22 cellular contexts compared by ENCODE assay signal in the genomic region with DNA sequence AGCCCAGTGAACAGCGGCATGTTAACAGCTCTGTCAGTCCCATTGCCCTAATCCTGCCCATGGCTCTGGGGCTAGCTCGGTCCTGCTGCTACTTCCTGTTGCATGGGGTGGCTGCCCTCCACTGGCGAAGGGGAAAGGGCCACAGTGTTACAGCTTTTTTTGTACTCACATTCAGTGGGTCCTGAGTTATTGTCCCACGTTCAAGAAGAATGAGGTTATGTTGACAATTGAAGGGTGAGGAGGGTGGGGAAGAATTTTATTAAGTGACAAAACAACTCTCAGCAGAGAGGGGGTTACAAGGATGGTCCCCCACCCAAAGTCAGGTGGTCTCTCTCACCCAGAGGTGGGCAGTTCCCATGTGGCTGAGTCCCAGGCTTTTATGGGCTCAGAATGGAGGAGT. TPM values are rescaled to one million over a fixed set of nuclear protein-coding genes. Genes with fewer than 3 reads are reported as not detected.
A peak's percentile ranks its signal among the peaks of the same experiment; 100 is the strongest.
DNase-seq lines count a peak whose midpoint lies in the region; ATAC-seq, FAIRE-seq and TF ChIP-seq lines count a peak whose summit lies in the region.
"Had no signal": no experiment of that assay in that cellular context is flagged by ENCODE, and none has a peak within 500 bp of the region (broad histone marks: within the 10 kb centered on the region; RNA-seq: fewer than 3 reads in every experiment).

No MANE protein-coding gene starts in this region.

- H3K4me3 ChIP-seq in HUES64 (ENCODE audit: low read length) (peak overlapping the region; percentile 16; the same call in 1 of the 2 replicates), GM12878 (no peak overlapping the region)
- H3K4me3 ChIP-seq: GM23248 had no signal

- intact Hi-C loops in GM12878 (cut with micrococcal nuclease; ENCODE audit: unreplicated experiment) = loop anchor here (5.0 kb wide), 1 partner anchor 272 kb away; no protein-coding TSS in a partner anchor

- SMC1A ChIA-PET in GM12878 (lab: Charles Lee; ENCODE audit: uncharacterized antibody, unreplicated experiment) = interaction anchor here (0.9 kb wide), 1 partner anchor 123 kb away, joined by 3 read pairs; no protein-coding TSS in a partner anchor

- H3K27me3 ChIP-seq in HUES64 (ENCODE audit: insufficient read depth, low read length) (no peaks in the 10 kb centered on the region), GM12878 (replicated peaks in 1 of 2; ENCODE audit: control insufficient read depth in 2 of 2, insufficient read depth in 2 of 2, low read length in 1 of 2) (no peaks in the 10 kb centered on the region)
- H3K27me3 ChIP-seq: BLaER1 treated with 17β-estradiol and CSF1 and Interleukin-3, amounts not matched to agents 10 nM and 100 nM had no signal

- H3K79me2 ChIP-seq in GM12878 (ENCODE audit: control insufficient read depth, insufficient read depth, low read length) = peaks cover 2% of the 10 kb centered on the region

- no peak overlapping the region for H3K9ac ChIP-seq in HUES64 (ENCODE audit: low read depth, low read length)
- H3K9ac ChIP-seq in GM12878 (ENCODE audit: control insufficient read depth, insufficient read depth, low read length) = no peak overlapping the region
- H3K9ac ChIP-seq: BLaER1 treated with 17β-estradiol and CSF1 and Interleukin-3, amounts not matched to agents 10 nM and 100 nM; GM23248 had no signal

- no peak overlapping the region for H3K4me2 ChIP-seq in GM12878 (ENCODE audit: control insufficient read depth, insufficient read depth)
- H3K4me2 ChIP-seq: BLaER1 treated with 17β-estradiol and CSF1 and Interleukin-3, amounts not matched to agents 10 nM and 100 nM had no signal

- H3K27ac ChIP-seq in HUES64 (ENCODE audit: low read depth, low read length) = no peak overlapping the region
- no peak overlapping the region for H3K27ac ChIP-seq in GM12878 (ENCODE audit: control insufficient read depth, insufficient read depth)
- H3K27ac ChIP-seq: 22Rv1; BLaER1 treated with 17β-estradiol and CSF1 and Interleukin-3, amounts not matched to agents 10 nM and 100 nM; GM23248 had no signal

- WGBS in HUES64 = 93% methylated on average over 4 of the region's 4 CpGs
- 51% methylated on average over 4 of the region's 4 CpGs for WGBS in GM12878 (ENCODE audit: insufficient coverage, insufficient replicate concordance, low lambda C conversion rate, missing lambda C conversion rate)

- TF ChIP-seq POLR2A in GM12878 (IDR thresholded peaks at IDR 0.05; ENCODE audit: low read depth, low read length) = no peak

- in situ Hi-C loops in GM12878 (cut with MboI) = loop anchor here (10.0 kb wide), 3 partner anchors 104 to 404 kb away; no protein-coding TSS in a partner anchor

- ATAC-seq in GM12878 = no peak
- no peak for ATAC-seq in GM21619 (IDR thresholded peaks at IDR 0.05; ENCODE audit: unreplicated experiment)
- ATAC-seq: CD8-positive, alpha-beta T cell; HCT116; HepG2 had no signal

- peaks cover 10% of the 10 kb centered on the region for H3K4me1 ChIP-seq in HUES64 (ENCODE audit: insufficient read depth, low read length)
- H3K4me1 ChIP-seq in GM12878 (ENCODE audit: control insufficient read depth, insufficient read depth, low read length) = peaks cover 9% of the 10 kb centered on the region; the same call in 1 of the 2 replicates

- FAIRE-seq in GM12878 (lab: Jason Lieb, UNC) = no peak
- FAIRE-seq: HepG2, HTR-8/SVneo had no signal

- RAD21 ChIA-PET in GM12878 (lab: Charles Lee; ENCODE audit: unreplicated experiment) = no interaction called here

- TF ChIP-seq EP300 in GM12878 (IDR thresholded peaks at IDR 0.05; ENCODE audit: borderline replicate concordance in 1 of 2, control insufficient read depth in 1 of 2, low read depth in 2 of 2, low read length in 2 of 2) = no peak

- TF ChIP-seq RAD21 in GM12878 (IDR thresholded peaks at IDR 0.05; ENCODE audit: insufficient read depth, low read depth, low read length) = no peak

- CTCF ChIA-PET in GM12878 (lab: Yijun Ruan, JAX) = interaction anchor here (1.0 to 8.3 kb wide), 3 partner anchors 12 to 123 kb away, joined by 3 to 146 read pairs (median 6); no protein-coding TSS in a partner anchor

- H2AFZ ChIP-seq in GM12878 (ENCODE audit: control insufficient read depth, low read depth, low read length) = no peak overlapping the region
- H2AFZ ChIP-seq: GM23248 had no signal

- DNase-seq in DMS53 (lab: John Stamatoyannopoulos, UW) = peak; percentile 23
- DNase-seq in DMS53 treated with DMSO at 0.1 percent for 48 hours (lab: John Stamatoyannopoulos, UW; ENCODE audit: unreplicated experiment) = no peak
- DNase-seq in GM12878 (ENCODE audit: low read depth, low spot score) = no peak
- no peak for DNase-seq in 8988T
- DNase-seq in NCI-H446 treated with DMSO at 0.1 percent for 48 hours (lab: John Stamatoyannopoulos, UW) = no peak
- DNase-seq: Calu3; CD8-positive, alpha-beta T cell; GDM1; GM23248; H7; KG1 had no signal

- no peak for TF ChIP-seq CTCF in GM12878 (IDR thresholded peaks at IDR 0.05 in 2 of 3, conservative IDR thresholded peaks at IDR 0.05 in 1 of 3; ENCODE audit: control insufficient read depth in 2 of 3, extremely low read depth in 1 of 3, insufficient read depth in 1 of 3, low read depth in 3 of 3, low read length in 3 of 3)

- BruUV-seq in GM12878 (replicated peaks; lab: Mats Ljungman, UMichigan) = no TSS peak

- peaks cover 32% of the 10 kb centered on the region for H3K9me3 ChIP-seq in HUES64 (ENCODE audit: insufficient read depth, low read depth, low read length)
- H3K9me3 ChIP-seq in GM12878 (replicated peaks; ENCODE audit: control insufficient read depth, insufficient read depth, low read length) = peaks cover 13% of the 10 kb centered on the region; the same call in 2 of the 3 replicates

- POLR2A ChIA-PET in GM12878 (lab: Charles Lee) = no interaction called here

- no peaks in the 10 kb centered on the region for H4K20me1 ChIP-seq in GM12878 (ENCODE audit: control insufficient read depth, insufficient read depth)
- H4K20me1 ChIP-seq: BLaER1 treated with 17β-estradiol and CSF1 and Interleukin-3, amounts not matched to agents 10 nM and 100 nM had no signal

- H3K36me3 ChIP-seq in HUES64 (ENCODE audit: insufficient read depth, low read length) = no peaks in the 10 kb centered on the region
- no peaks in the 10 kb centered on the region for H3K36me3 ChIP-seq in GM12878 (ENCODE audit: control insufficient read depth in 2 of 2, insufficient read depth in 2 of 2, low read length in 1 of 2)

RNA-seq across cellular contexts. Expression of gene MS4A7, which starts 17.7 kb away (rescaled TPM):
- not detected for polyA plus RNA-seq in HUES64 (2013, experiment 1 of 2)
- polyA plus RNA-seq in HUES64 (2013, experiment 2 of 2) = not detected
- 56.7 and 58.7 TPM in 2 replicates for total RNA-seq in GM12878 (2013; cell fraction: nucleolus; rRNA removed)
- total RNA-seq in GM12878 (2014; rRNA removed) (2.2 and 2.9 TPM in 2 replicates), GM12878 (2014; rRNA removed; fragmentation: Illumina TruSeq; extraction: Trizol) (3.8 and 4.0 TPM in 2 replicates), GM12878 (2021) (2.3 and 3.3 TPM in 2 replicates)
- 4.2 TPM for polyA plus RNA-seq in GM12878 (2011; ENCODE audit: low read depth)
- polyA plus RNA-seq in GM12878 (2011; rRNA removed) (9.6 and 11.1 TPM in 2 replicates), GM12878 (2014; fragmentation: Illumina TruSeq; extraction: Trizol) (3.7 and 4.2 TPM in 2 replicates), GM12878 (2014; fragmentation: Nextera tagmentation; extraction: Ambion mirVana) (10 to 100 TPM in 1 of 2 experiments, 1 to 10 TPM in 1; 7.2 to 17.0 TPM), GM12878 (2014; rRNA removed) (3.9 and 4.6 TPM in 2 replicates), GM12878 (2016; fragmentation: Nextera tagmentation; extraction: Ambion mirVana) (1 to 10 TPM; 1.7 to 1.8 TPM)
- polyA plus RNA-seq in GM12878 (2011; cell fraction: cytosol; rRNA removed) = 5.5 and 6.1 TPM in 2 replicates
- polyA plus RNA-seq in GM12878 (2011; cell fraction: nucleus; rRNA removed) = 7.6 and 7.8 TPM in 2 replicates
- 3.9 and 7.1 TPM in 2 replicates for polyA plus RNA-seq in GM12878 (2012)
- polyA minus RNA-seq in GM12878 (2011; rRNA and poly(A)+ RNA removed) = 8.6 and 12.4 TPM in 2 replicates
- 4.8 TPM in 1 of 2 replicates, not detected in the other for polyA minus RNA-seq in GM12878 (2011; cell fraction: cytosol; rRNA and poly(A)+ RNA removed)
- 5.1 and 7.0 TPM in 2 replicates for polyA minus RNA-seq in GM12878 (2011; cell fraction: nucleus; rRNA and poly(A)+ RNA removed)
- total RNA-seq: A673; Calu3; CD8-positive, alpha-beta T cell; Daoy; GM23248; H7; HepG2 had no signal
- polyA plus RNA-seq: AG04450, GM23248, HepG2 had no signal

RNA-seq across cellular contexts. Expression of gene MS4A6E, which starts 33.6 kb away (rescaled TPM):
- polyA plus RNA-seq in HUES64 (2013, experiment 1 of 2) = not detected
- polyA plus RNA-seq in HUES64 (2013, experiment 2 of 2) = not detected
- not detected in 2 replicates for total RNA-seq in GM12878 (2013; cell fraction: nucleolus; rRNA removed)
- total RNA-seq in GM12878 (2014; rRNA removed) = 0.38 TPM in 1 of 2 replicates, not detected in the other
- not detected in 2 replicates for total RNA-seq in GM12878 (2014; rRNA removed; fragmentation: Illumina TruSeq; extraction: Trizol)
- not detected in 2 replicates for total RNA-seq in GM12878 (2021)
- not detected for polyA plus RNA-seq in GM12878 (2011; ENCODE audit: low read depth)
- polyA plus RNA-seq in GM12878 (2011; rRNA removed) = 0.14 and 0.27 TPM in 2 replicates
- 0.28 TPM in 2 replicates for polyA plus RNA-seq in GM12878 (2011; cell fraction: cytosol; rRNA removed)
- polyA plus RNA-seq in GM12878 (2011; cell fraction: nucleus; rRNA removed) = 0.27 TPM in 1 of 2 replicates, not detected in the other
- not detected in 2 replicates for polyA plus RNA-seq in GM12878 (2012)
- 0.71 TPM in 1 of 2 replicates, not detected in the other for polyA plus RNA-seq in GM12878 (2014; fragmentation: Illumina TruSeq; extraction: Trizol)
- polyA plus RNA-seq in GM12878 (2014; fragmentation: Nextera tagmentation; extraction: Ambion mirVana) = under 1 TPM; 0.47 to 0.49 TPM
- polyA plus RNA-seq in GM12878 (2014; rRNA removed) = not detected in 2 replicates
- polyA plus RNA-seq in GM12878 (2016; fragmentation: Nextera tagmentation; extraction: Ambion mirVana) = under 1 TPM; 0.39 to 0.86 TPM
- 0.52 TPM in 1 of 2 replicates, not detected in the other for polyA minus RNA-seq in GM12878 (2011; rRNA and poly(A)+ RNA removed)
- polyA minus RNA-seq in GM12878 (2011; cell fraction: cytosol; rRNA and poly(A)+ RNA removed) = not detected in 2 replicates
- polyA minus RNA-seq in GM12878 (2011; cell fraction: nucleus; rRNA and poly(A)+ RNA removed) = not detected in 2 replicates
- total RNA-seq: A673; Calu3; CD8-positive, alpha-beta T cell; Daoy; GM23248; H7; HepG2 had no signal
- polyA plus RNA-seq: AG04450, GM23248, HepG2, IgD-negative memory B cell had no signal

RNA-seq across cellular contexts. Expression of gene MS4A14, which starts 35.6 kb away (rescaled TPM):
- polyA plus RNA-seq in HUES64 (2013, experiment 1 of 2) = not detected
- not detected for polyA plus RNA-seq in HUES64 (2013, experiment 2 of 2)
- 8.1 and 12.0 TPM in 2 replicates for total RNA-seq in GM12878 (2013; cell fraction: nucleolus; rRNA removed)
- total RNA-seq in GM12878 (2014; rRNA removed) (0.11 and 0.40 TPM in 2 replicates), GM12878 (2014; rRNA removed; fragmentation: Illumina TruSeq; extraction: Trizol) (0.40 and 0.60 TPM in 2 replicates), GM12878 (2021) (0.77 and 1.0 TPM in 2 replicates)
- 0.85 TPM for polyA plus RNA-seq in GM12878 (2011; ENCODE audit: low read depth)
- polyA plus RNA-seq in GM12878 (2011; rRNA removed) (1.0 and 1.7 TPM in 2 replicates), GM12878 (2014; fragmentation: Illumina TruSeq; extraction: Trizol) (0.81 and 0.89 TPM in 2 replicates), GM12878 (2014; fragmentation: Nextera tagmentation; extraction: Ambion mirVana) (under 1 TPM; 0.13 to 0.18 TPM), GM12878 (2014; rRNA removed) (0.38 and 0.72 TPM in 2 replicates), GM12878 (2016; fragmentation: Nextera tagmentation; extraction: Ambion mirVana) (under 1 TPM in 1 of 2 experiments, not detected in 1; 0.63 TPM)
- polyA plus RNA-seq in GM12878 (2011; cell fraction: cytosol; rRNA removed) = 0.32 and 0.36 TPM in 2 replicates
- polyA plus RNA-seq in GM12878 (2011; cell fraction: nucleus; rRNA removed) = 3.1 and 4.8 TPM in 2 replicates
- polyA plus RNA-seq in GM12878 (2012) = 1.1 and 2.1 TPM in 2 replicates
- polyA minus RNA-seq in GM12878 (2011; rRNA and poly(A)+ RNA removed) = 0.46 and 0.73 TPM in 2 replicates
- not detected in 2 replicates for polyA minus RNA-seq in GM12878 (2011; cell fraction: cytosol; rRNA and poly(A)+ RNA removed)
- 0.77 and 2.3 TPM in 2 replicates for polyA minus RNA-seq in GM12878 (2011; cell fraction: nucleus; rRNA and poly(A)+ RNA removed)
- total RNA-seq: A673; Calu3; CD8-positive, alpha-beta T cell; Daoy; GM23248; H7; HepG2 had no signal
- polyA plus RNA-seq: AG04450, GM23248, HepG2 had no signal
